In genomic region chr2:234745347-234745746, GRCh38 we compare ENCODE assay signal across 16 cellular contexts.
A peak's percentile ranks its signal among the peaks of the same experiment; 100 is the strongest.
DNase-seq lines count a peak whose midpoint lies in the region; TF ChIP-seq lines count a peak whose summit lies in the region.
"Had no signal": no experiment of that assay in that cellular context is flagged by ENCODE, and none has a peak within 500 bp of the region (broad histone marks: within the 10 kb centered on the region; RNA-seq: fewer than 3 reads in every experiment).

No MANE protein-coding gene starts in this region.

- peaks cover 8% of the 10 kb centered on the region for H3K9me3 Mint-ChIP-seq in Calu3 (ENCODE audit: low read depth, unreplicated experiment)

- no peak overlapping the region for H3K9ac ChIP-seq in mesenchymal stem cell (ENCODE audit: low read length)
- H3K9ac ChIP-seq: BLaER1 had no signal

- H4K8ac ChIP-seq in mesenchymal stem cell (ENCODE audit: low read length): no peak overlapping the region

- intact Hi-C loops in Calu3 (cut with micrococcal nuclease; ENCODE audit: unreplicated experiment): no loop called here

- no peaks in the 10 kb centered on the region for H3K4me1 ChIP-seq in mesenchymal stem cell (ENCODE audit: control insufficient read depth, insufficient read depth, low read depth, low read length)
- H3K4me1 ChIP-seq: BLaER1, transverse colon had no signal

- no peak overlapping the region for H3K27ac ChIP-seq in mesenchymal stem cell (ENCODE audit: low read length, poor library complexity, severe bottlenecking)
- H3K27ac ChIP-seq: BLaER1, skin epidermis, transverse colon had no signal

- no peak overlapping the region for H2BK5ac ChIP-seq in mesenchymal stem cell (ENCODE audit: low read depth, low read length, poor library complexity, severe bottlenecking)

- no peak overlapping the region for H3K4me3 Mint-ChIP-seq in Calu3 (ENCODE audit: low read depth, unreplicated experiment)
- H3K4me3 Mint-ChIP-seq: activated naive CD4-positive, alpha-beta T cell treated with anti-CD3 and anti-CD28 coated beads, Interleukin-2, amount 50 U/mL, for 24 hours; stimulated activated memory B cell treated with anti-CD40 and anti-IgM and Interleukin-4, amounts not matched to agents 10 μg/mL and 1 μg/mL and 100 μg/mL, for 72 hours had no signal

- BruUV-seq in Calu3 (replicated peaks; lab: Mats Ljungman, UMichigan): no TSS peak

- TF ChIP-seq CTCF in Calu3 (IDR thresholded peaks at IDR 0.05; ENCODE audit: unreplicated experiment): peak; percentile 30

- H3K9me3 ChIP-seq in mesenchymal stem cell (ENCODE audit: control insufficient read depth, low read length): peaks cover 6% of the 10 kb centered on the region
- H3K9me3 ChIP-seq: transverse colon had no signal

- DNase-seq in Calu3 (no peak), HuH-7 (ENCODE audit: low spot score) (peak; percentile 12), dermis blood vessel endothelial cell (peak; percentile 19), mesenchymal stem cell (no peak), SKM-1 (lab: John Stamatoyannopoulos, UW; ENCODE audit: unreplicated experiment) (no peak), GOT3 (lab: John Stamatoyannopoulos, UW) (no peak), EL (no peak)
- no peak for DNase-seq in activated CD4-positive, CD25-positive, alpha-beta regulatory T cell treated with anti-CD3 and anti-CD28 coated beads, Interleukin-2, amount 50 U/mL, for 72 hours
- DNase-seq: kidney glomerular epithelial cell, NCI-H2029, NCI-H510A treated with DMSO at 0.1 percent for 48 hours, transverse colon had no signal

- H2BK120ac ChIP-seq in mesenchymal stem cell (ENCODE audit: low read depth, low read length): no peak overlapping the region

- no peak overlapping the region for H3K27ac Mint-ChIP-seq in Calu3 (ENCODE audit: unreplicated experiment)
- H3K27ac Mint-ChIP-seq: activated naive CD4-positive, alpha-beta T cell treated with anti-CD3 and anti-CD28 coated beads, Interleukin-2, amount 50 U/mL, for 24 hours; stimulated activated memory B cell treated with anti-CD40 and anti-IgM and Interleukin-4, amounts not matched to agents 10 μg/mL and 1 μg/mL and 100 μg/mL, for 72 hours had no signal

- no peak overlapping the region for H2BK12ac ChIP-seq in mesenchymal stem cell (ENCODE audit: low read length in 2 of 2)

- H3K27me3 Mint-ChIP-seq in Calu3 (ENCODE audit: unreplicated experiment): peaks cover 77% of the 10 kb centered on the region

- no peaks in the 10 kb centered on the region for H3K36me3 ChIP-seq in mesenchymal stem cell (ENCODE audit: control insufficient read depth in 1 of 2, insufficient read depth in 2 of 2, low read depth in 1 of 2, low read length in 2 of 2)
- H3K36me3 ChIP-seq: BLaER1, transverse colon had no signal

- H3K4me3 ChIP-seq in mesenchymal stem cell (ENCODE audit: insufficient read depth in 1 of 2, low read depth in 1 of 2, low read length in 2 of 2): no peak overlapping the region
- H3K4me3 ChIP-seq: BLaER1, skin epidermis, transverse colon had no signal

- H2AK5ac ChIP-seq in mesenchymal stem cell (ENCODE audit: low read length, severe bottlenecking): no peak overlapping the region

- CTCF ChIA-PET in Calu3 (lab: Charles Lee): no interaction called here

- no peak overlapping the region for H3K23ac ChIP-seq in mesenchymal stem cell (ENCODE audit: low read length in 2 of 2)

- no peaks in the 10 kb centered on the region for H3K79me1 ChIP-seq in mesenchymal stem cell (replicated peaks; ENCODE audit: low read length, poor library complexity, severe bottlenecking)

- no peak overlapping the region for H3K4ac ChIP-seq in mesenchymal stem cell (ENCODE audit: low read depth in 1 of 2, low read length in 2 of 2)

- no peaks in the 10 kb centered on the region for H3K36me3 Mint-ChIP-seq in Calu3 (ENCODE audit: insufficient read depth, unreplicated experiment)
- H3K36me3 Mint-ChIP-seq: activated naive CD4-positive, alpha-beta T cell treated with anti-CD3 and anti-CD28 coated beads, Interleukin-2, amount 50 U/mL, for 24 hours; stimulated activated memory B cell treated with anti-CD40 and anti-IgM and Interleukin-4, amounts not matched to agents 10 μg/mL and 1 μg/mL and 100 μg/mL, for 72 hours had no signal

- no peaks in the 10 kb centered on the region for H3K27me3 ChIP-seq in mesenchymal stem cell (ENCODE audit: control insufficient read depth in 1 of 2, insufficient read depth in 1 of 2, low read length in 2 of 2)
- H3K27me3 ChIP-seq: BLaER1 had no signal

- peak overlapping the region; percentile 29 for H3K4me2 ChIP-seq in mesenchymal stem cell (ENCODE audit: low read length, poor library complexity, severe bottlenecking)
- H3K4me2 ChIP-seq: BLaER1 had no signal

- H4K91ac ChIP-seq in mesenchymal stem cell (ENCODE audit: low read length): no peak overlapping the region

- no peak overlapping the region for H3K18ac ChIP-seq in mesenchymal stem cell (ENCODE audit: low read depth in 1 of 2, low read length in 2 of 2)

- no peak overlapping the region for H3K14ac ChIP-seq in mesenchymal stem cell (ENCODE audit: low read length in 2 of 2)

- H2BK15ac ChIP-seq in mesenchymal stem cell (ENCODE audit: low read depth, poor library complexity, severe bottlenecking): no peak overlapping the region

- no peaks in the 10 kb centered on the region for H3K4me1 Mint-ChIP-seq in Calu3 (ENCODE audit: low read depth, unreplicated experiment)
- H3K4me1 Mint-ChIP-seq: activated naive CD4-positive, alpha-beta T cell treated with anti-CD3 and anti-CD28 coated beads, Interleukin-2, amount 50 U/mL, for 24 hours; stimulated activated memory B cell treated with anti-CD40 and anti-IgM and Interleukin-4, amounts not matched to agents 10 μg/mL and 1 μg/mL and 100 μg/mL, for 72 hours had no signal

- no peak overlapping the region for H2AFZ ChIP-seq in mesenchymal stem cell (ENCODE audit: low read depth, low read length)

- WGBS in mesenchymal stem cell: 94% methylated on average over 1 of the region's 1 CpG

Comparison
In these comparisons a context has a peak if more than half of its experiments do, and no peak if none do; other contexts are left out.
1. DNase-seq: peak in HuH-7 (single experiment) and dermis blood vessel endothelial cell (single experiment); none in Calu3 (single experiment), mesenchymal stem cell (single experiment), activated CD4-positive, CD25-positive, alpha-beta regulatory T cell treated with anti-CD3 and anti-CD28 coated beads, Interleukin-2, amount 50 U/mL, for 72 hours (single experiment), SKM-1 (single experiment), GOT3 (single experiment) and EL (single experiment).